In the genomic region with DNA sequence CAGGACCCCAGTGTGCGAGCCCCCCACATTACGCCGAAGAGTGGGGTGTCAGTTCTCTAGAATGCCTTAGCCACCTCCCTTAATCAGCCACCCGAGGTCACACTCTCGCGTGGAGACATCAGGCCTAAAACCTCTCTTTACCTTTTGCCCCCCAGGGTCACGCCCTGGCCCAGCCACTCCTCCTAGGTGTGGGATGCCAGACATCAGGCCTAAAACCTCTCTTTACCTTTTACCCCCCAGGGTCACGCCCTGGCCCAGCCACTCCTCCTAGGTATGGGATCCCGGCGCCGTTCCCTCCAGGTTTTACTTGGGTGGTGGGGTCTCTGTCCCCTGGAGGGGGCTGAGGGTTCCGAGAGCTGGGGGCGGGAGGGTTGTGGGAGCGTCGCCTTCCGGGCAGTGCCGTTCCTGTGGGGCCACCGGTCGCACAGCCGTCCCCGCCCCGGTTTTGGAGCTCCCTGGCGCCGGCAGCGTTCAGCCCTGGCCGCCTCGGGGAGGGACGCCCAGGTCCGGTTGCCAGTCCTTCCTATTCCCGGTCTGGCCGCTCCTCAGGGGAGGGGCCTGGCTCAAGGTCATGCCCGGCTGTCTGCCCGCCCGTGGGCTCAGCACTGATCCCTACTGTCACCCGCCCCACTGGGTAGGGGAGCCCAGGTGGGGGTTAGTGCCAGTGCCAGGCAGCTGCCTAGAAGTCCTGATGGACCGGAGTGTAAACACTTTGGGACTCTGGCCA, we compare ENCODE assay signal across 8 cellular contexts. TPM values are rescaled to one million over a fixed set of nuclear protein-coding genes. Genes with fewer than 3 reads are reported as not detected.
DNase-seq lines count a peak whose midpoint lies in the region; ATAC-seq and TF ChIP-seq lines count a peak whose summit lies in the region.

No MANE protein-coding gene starts in this region.

- H3K9me3 ChIP-seq in ES-I3 (ENCODE audit: control insufficient read depth, insufficient read depth, low read length), result no peaks in the 10 kb centered on the region
- H3K9me3 ChIP-seq in esophagus muscularis mucosa, result no peaks in the 10 kb centered on the region

- TF ChIP-seq CTCF in VCaP (conservative IDR thresholded peaks at IDR 0.05) (no peak), esophagus muscularis mucosa (IDR thresholded peaks at IDR 0.05) (no peak)

- intact Hi-C loops in esophagus muscularis mucosa (cut with DNase I), result no loop called here

- no peak for TF ChIP-seq EP300 in esophagus muscularis mucosa (IDR thresholded peaks at IDR 0.05)

- no peak for DNase-seq in esophagus muscularis mucosa (ENCODE audit: extremely low spot score)
- peak; percentile 66 for DNase-seq in myocyte (ENCODE audit: low read depth)

- no peaks in the 10 kb centered on the region for H3K27me3 ChIP-seq in esophagus muscularis mucosa

- H3K36me3 ChIP-seq in ES-I3 (ENCODE audit: insufficient read depth, low read length) (no peaks in the 10 kb centered on the region), esophagus muscularis mucosa (peaks cover 4 to 17% (median 13%) of the 10 kb centered on the region in 4 donors)

- no peak for TF ChIP-seq POLR2A in esophagus muscularis mucosa (IDR thresholded peaks at IDR 0.05; ENCODE audit: low read depth)

- H3K4me1 ChIP-seq in ES-I3 (ENCODE audit: insufficient read depth, low read length), result peaks cover 5% of the 10 kb centered on the region; the same call in 1 of the 2 replicates
- H3K4me1 ChIP-seq in esophagus muscularis mucosa, result peaks cover 15 to 24% (median 22%) of the 10 kb centered on the region in 4 donors

- peak overlapping the region; percentile 93 for H3K9ac ChIP-seq in ES-I3 (ENCODE audit: low read depth, low read length)

- WGBS in esophagus muscularis mucosa, result 1% methylated on average over 25 of the region's 36 CpGs

- H3K4me3 ChIP-seq in esophagus muscularis mucosa, result peak overlapping the region; percentile 78 to 100 (median 98)

- ATAC-seq in HG02798 (IDR thresholded peaks at IDR 0.05; ENCODE audit: poor library complexity, unreplicated experiment) (peak; percentile 14), HG02623 (IDR thresholded peaks at IDR 0.05; ENCODE audit: unreplicated experiment) (no peak), HG03039 (IDR thresholded peaks at IDR 0.05; ENCODE audit: unreplicated experiment) (no peak), HG03025 (IDR thresholded peaks at IDR 0.05; ENCODE audit: low FRiP score, unreplicated experiment) (no peak)

- H3K27ac ChIP-seq in VCaP (peak overlapping the region; percentile 87), esophagus muscularis mucosa (replicated peaks in 1 of 4) (peak overlapping the region; percentile 87 to 94 (median 90))

RNA-seq across cellular contexts. Expression of a gene that starts 0.9 kb away (rescaled TPM):
- 10 to 100 TPM; 67.8 to 93.3 (median 85.4) TPM for total RNA-seq in esophagus muscularis mucosa
- 19.2 and 23.0 TPM in 2 replicates for total RNA-seq in myocyte
- polyA plus RNA-seq in myocyte (2012), result 12.6 TPM
